Comparison of ENCODE assay signal across 18 cellular contexts in the genomic region with DNA sequence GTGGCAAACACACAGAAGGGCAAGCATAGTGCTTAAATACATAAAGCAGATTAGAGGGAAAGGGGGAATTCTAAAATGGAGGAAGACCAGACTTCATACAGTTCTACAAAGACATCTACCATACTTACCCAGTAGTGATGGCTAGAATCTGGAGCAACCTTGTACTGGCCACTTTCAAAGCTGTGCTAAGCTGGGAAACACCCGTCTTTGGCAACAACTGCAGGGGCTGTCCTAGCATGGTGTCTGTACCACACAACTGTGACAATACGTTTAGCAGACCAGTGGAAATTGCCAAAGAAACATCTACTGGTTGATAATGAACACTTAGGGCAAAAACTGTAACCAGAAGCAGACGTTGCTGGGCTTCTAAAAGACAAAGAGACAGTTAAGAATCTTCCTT.
DNase-seq lines count a peak whose midpoint lies in the region; ATAC-seq, FAIRE-seq and TF ChIP-seq lines count a peak whose summit lies in the region.
"Had no signal": no experiment of that assay in that cellular context is flagged by ENCODE, and none has a peak within 500 bp of the region (broad histone marks: within the 10 kb centered on the region; RNA-seq: fewer than 3 reads in every experiment).

No MANE protein-coding gene starts in this region.

- TF ChIP-seq CTCF in keratinocyte (optimal IDR thresholded peaks at IDR 0.05 in 1 of 3, IDR thresholded peaks at IDR 0.05 in 1 of 3, conservative IDR thresholded peaks at IDR 0.05 in 1 of 3; ENCODE audit: extremely low read depth in 1 of 3, insufficient read depth in 2 of 3, low read length in 3 of 3) = no peak

- H3K4me3 Mint-ChIP-seq in activated naive CD8-positive, alpha-beta T cell treated with anti-CD3 and anti-CD28 coated beads, Interleukin-2, amount 10 ng/mL, durations not matched to agents 7 days and 5 days = no peak overlapping the region
- no peak overlapping the region for H3K4me3 Mint-ChIP-seq in activated naive CD8-positive, alpha-beta T cell treated with anti-CD3 and anti-CD28 coated beads for 36 hours
- H3K4me3 Mint-ChIP-seq: CD8-positive, alpha-beta memory T cell had no signal

- H3K4me1 Mint-ChIP-seq in activated naive CD8-positive, alpha-beta T cell treated with anti-CD3 and anti-CD28 coated beads, Interleukin-2, amount 10 ng/mL, durations not matched to agents 7 days and 5 days = peaks cover 2% of the 10 kb centered on the region
- peaks cover 2% of the 10 kb centered on the region for H3K4me1 Mint-ChIP-seq in activated naive CD8-positive, alpha-beta T cell treated with anti-CD3 and anti-CD28 coated beads for 36 hours
- H3K4me1 Mint-ChIP-seq: CD8-positive, alpha-beta memory T cell had no signal

- peaks cover 9 to 11% of the 10 kb centered on the region in 2 experiments for H3K36me3 ChIP-seq in keratinocyte (ENCODE audit: control insufficient read depth in 2 of 2, extremely low read depth in 1 of 2, insufficient read depth in 2 of 2, low read length in 2 of 2)

- H3K9ac ChIP-seq in keratinocyte (ENCODE audit: control insufficient read depth, extremely low read depth, insufficient read depth, low read length) = no peak overlapping the region
- H3K9ac ChIP-seq: GM23248 had no signal

- no peaks in the 10 kb centered on the region for H3K79me2 ChIP-seq in keratinocyte (ENCODE audit: control insufficient read depth, insufficient read depth, low read length)

- H3K9me3 Mint-ChIP-seq in activated naive CD8-positive, alpha-beta T cell treated with anti-CD3 and anti-CD28 coated beads, Interleukin-2, amount 10 ng/mL, durations not matched to agents 7 days and 5 days = no peaks in the 10 kb centered on the region
- H3K9me3 Mint-ChIP-seq in activated naive CD8-positive, alpha-beta T cell treated with anti-CD3 and anti-CD28 coated beads for 36 hours = no peaks in the 10 kb centered on the region
- H3K9me3 Mint-ChIP-seq: CD8-positive, alpha-beta memory T cell had no signal

- dilution Hi-C loops in keratinocyte (cut with MboI; ENCODE audit: extremely low pct_ligation_motif_present, low sequenced_read_pairs) = no loop called here

- ATAC-seq in activated naive CD8-positive, alpha-beta T cell treated with anti-CD3 and anti-CD28 coated beads, Interleukin-2, amount 10 ng/mL, durations not matched to agents 7 days and 5 days (ENCODE audit: low read depth) = no peak
- ATAC-seq in left ventricle myocardium superior (peak; percentile 82), right cardiac atrium (no peak)
- ATAC-seq: A549, HCT116 had no signal

- H3K9me3 ChIP-seq in right cardiac atrium (ENCODE audit: control insufficient read depth, low read length) (no peaks in the 10 kb centered on the region), keratinocyte (ENCODE audit: control insufficient read depth, low read depth, low read length) (no peaks in the 10 kb centered on the region)
- H3K9me3 ChIP-seq: A549, BE2C, Caco-2 had no signal

- intact Hi-C loops in left ventricle myocardium superior (cut with micrococcal nuclease) = no loop called here
- intact Hi-C loops in right cardiac atrium (cut with DNase I) = no loop called here

- no peaks in the 10 kb centered on the region for H3K27me3 Mint-ChIP-seq in activated naive CD8-positive, alpha-beta T cell treated with anti-CD3 and anti-CD28 coated beads, Interleukin-2, amount 10 ng/mL, durations not matched to agents 7 days and 5 days
- H3K27me3 Mint-ChIP-seq in activated naive CD8-positive, alpha-beta T cell treated with anti-CD3 and anti-CD28 coated beads for 36 hours = no peaks in the 10 kb centered on the region
- H3K27me3 Mint-ChIP-seq: CD8-positive, alpha-beta memory T cell had no signal

- H3K27me3 ChIP-seq in right cardiac atrium (ENCODE audit: control insufficient read depth, insufficient read depth) (no peaks in the 10 kb centered on the region), keratinocyte (ENCODE audit: control insufficient read depth, extremely low read depth, insufficient read depth, low read length) (no peaks in the 10 kb centered on the region)
- H3K27me3 ChIP-seq: BE2C had no signal

- H2AFZ ChIP-seq in keratinocyte (ENCODE audit: control insufficient read depth, low read length) = no peak overlapping the region
- H2AFZ ChIP-seq: GM23248 had no signal

- H3K9me1 ChIP-seq in keratinocyte (ENCODE audit: control insufficient read depth, extremely low read depth, insufficient read depth, low read length) = no peaks in the 10 kb centered on the region

- WGBS in right cardiac atrium = 62% methylated on average over 3 of the region's 3 CpGs

- no peak overlapping the region for H3K4me3 ChIP-seq in right cardiac atrium (ENCODE audit: low read length)
- H3K4me3 ChIP-seq in keratinocyte (ENCODE audit: control insufficient read depth in 2 of 3, extremely low read depth in 1 of 3, insufficient read depth in 2 of 3, low read depth in 1 of 3, low read length in 3 of 3) = no peak overlapping the region
- H3K4me3 ChIP-seq: A549, GM23248 had no signal

- FAIRE-seq in keratinocyte (lab: Jason Lieb, UNC) (peak; percentile 29), RCC 7860 (lab: Jason Lieb, UNC) (no peak)
- FAIRE-seq: A549, GM12892, H54 had no signal

- POLR2A ChIA-PET in activated naive CD8-positive, alpha-beta T cell treated with anti-CD3 and anti-CD28 coated beads, Interleukin-2, amount 10 ng/mL, durations not matched to agents 7 days and 5 days (lab: Charles Lee) = no interaction called here

- no peak overlapping the region for H3K4me2 ChIP-seq in keratinocyte (ENCODE audit: control insufficient read depth, extremely low read depth, insufficient read depth, low read depth, low read length)
- H3K4me2 ChIP-seq: A549 had no signal

- no peak overlapping the region for H3K27ac ChIP-seq in right cardiac atrium (ENCODE audit: low read length)
- H3K27ac ChIP-seq in keratinocyte (ENCODE audit: control insufficient read depth, insufficient read depth, low read length) = no peak overlapping the region
- H3K27ac ChIP-seq: A549, C4-2B, GM23248, HL-60 had no signal

- no peaks in the 10 kb centered on the region for H4K20me1 ChIP-seq in keratinocyte (ENCODE audit: control insufficient read depth, extremely low read depth, insufficient read depth, low read length)

- peaks cover 28% of the 10 kb centered on the region for H3K36me3 Mint-ChIP-seq in activated naive CD8-positive, alpha-beta T cell treated with anti-CD3 and anti-CD28 coated beads, Interleukin-2, amount 10 ng/mL, durations not matched to agents 7 days and 5 days
- peaks cover 14% of the 10 kb centered on the region for H3K36me3 Mint-ChIP-seq in activated naive CD8-positive, alpha-beta T cell treated with anti-CD3 and anti-CD28 coated beads for 36 hours

- H3K4me1 ChIP-seq in right cardiac atrium (ENCODE audit: control insufficient read depth, insufficient read depth, low read length) = no peaks in the 10 kb centered on the region
- H3K4me1 ChIP-seq in keratinocyte (ENCODE audit: control insufficient read depth, extremely low read depth, insufficient read depth, low read length) = no peaks in the 10 kb centered on the region
- H3K4me1 ChIP-seq: A549, BE2C, Caco-2 had no signal

- peak overlapping the region; percentile 10 for H3K27ac Mint-ChIP-seq in activated naive CD8-positive, alpha-beta T cell treated with anti-CD3 and anti-CD28 coated beads, Interleukin-2, amount 10 ng/mL, durations not matched to agents 7 days and 5 days
- no peak overlapping the region for H3K27ac Mint-ChIP-seq in activated naive CD8-positive, alpha-beta T cell treated with anti-CD3 and anti-CD28 coated beads for 36 hours

- DNase-seq in activated naive CD8-positive, alpha-beta T cell treated with anti-CD3 and anti-CD28 coated beads, Interleukin-2, amount 10 ng/mL, durations not matched to agents 7 days and 5 days = no peak
- DNase-seq in activated naive CD8-positive, alpha-beta T cell treated with anti-CD3 and anti-CD28 coated beads for 36 hours = no peak
- DNase-seq in left ventricle myocardium superior = no peak
- no peak for DNase-seq in right cardiac atrium
- no peak for DNase-seq in keratinocyte (ENCODE audit: low read depth, low spot score)
- DNase-seq in RCC 7860 (ENCODE audit: low spot score) = no peak
- DNase-seq: BE2C; Caco-2; CD8-positive, alpha-beta memory T cell; DND-41; GDM1; GM23248 had no signal
